9 cellular contexts compared by ENCODE assay signal in the genomic region with DNA sequence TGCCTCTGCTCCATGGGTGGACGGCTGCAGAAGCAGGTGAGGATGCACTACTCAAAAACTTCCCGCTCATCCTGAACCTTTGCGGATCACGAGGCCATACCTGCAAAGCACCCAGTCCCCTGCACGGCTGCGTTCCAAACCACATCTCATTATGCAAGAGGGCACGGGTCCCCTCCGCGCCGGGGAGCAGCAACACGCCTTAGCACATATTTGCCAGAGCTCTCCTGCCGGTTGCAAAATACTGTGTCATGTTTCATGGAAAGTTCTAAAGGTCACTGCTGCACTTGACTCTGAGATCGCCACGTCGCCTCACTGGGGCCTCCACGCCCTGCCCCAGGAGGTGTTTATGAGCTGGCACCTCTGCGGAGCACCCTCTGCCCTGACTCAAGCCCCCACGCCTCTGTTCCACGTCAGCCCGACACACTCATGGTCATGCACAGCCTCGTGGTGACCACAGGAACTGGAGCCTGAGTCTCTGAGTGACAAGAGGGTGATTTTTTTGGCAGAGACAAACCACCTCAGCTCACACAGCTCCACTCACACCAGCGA.
DNase-seq lines count a peak whose midpoint lies in the region; ATAC-seq, FAIRE-seq and TF ChIP-seq lines count a peak whose summit lies in the region.
"Had no signal": no experiment of that assay in that cellular context is flagged by ENCODE, and none has a peak within 500 bp of the region (broad histone marks: within the 10 kb centered on the region; RNA-seq: fewer than 3 reads in every experiment).

No MANE protein-coding gene starts in this region.

- peak overlapping the region; percentile 92 for H3K27ac Mint-ChIP-seq in chondrocyte (ENCODE audit: unreplicated experiment)
- no peak overlapping the region for H3K27ac Mint-ChIP-seq in naive thymus-derived CD4-positive, alpha-beta T cell

- H3K4me1 Mint-ChIP-seq in chondrocyte (ENCODE audit: low read depth), result peaks cover 56% of the 10 kb centered on the region
- H3K4me1 Mint-ChIP-seq in naive thymus-derived CD4-positive, alpha-beta T cell, result peaks cover 6 to 29% (median 21%) of the 10 kb centered on the region in 7 donors

- DNase-seq in EL (peak; percentile 81), MG63 (peak; percentile 70), chondrocyte (ENCODE audit: low spot score) (peak; percentile 80), NCI-H524 treated with DMSO at 0.1 percent for 48 hours (lab: John Stamatoyannopoulos, UW) (no peak), caudate nucleus (lab: John Stamatoyannopoulos, UW) (no peak), DMS79 (lab: John Stamatoyannopoulos, UW) (no peak), frontal cortex (ENCODE audit: low spot score in 2 of 2) (no peak)
- no peak for DNase-seq in naive thymus-derived CD4-positive, alpha-beta T cell

- no peaks in the 10 kb centered on the region for H3K9me3 ChIP-seq in MG63
- no peaks in the 10 kb centered on the region for H3K9me3 ChIP-seq in naive thymus-derived CD4-positive, alpha-beta T cell (ENCODE audit: control insufficient read depth in 2 of 3, low read length in 3 of 3)

- FAIRE-seq in frontal cortex (lab: Jason Lieb, UNC), result no peak
- FAIRE-seq: islet of Langerhans had no signal

- no peak overlapping the region for H3K4me3 ChIP-seq in MG63
- H3K4me3 ChIP-seq in naive thymus-derived CD4-positive, alpha-beta T cell (ENCODE audit: low read length), result no peak overlapping the region

- CTCF ChIA-PET in naive thymus-derived CD4-positive, alpha-beta T cell (lab: Charles Lee), result interaction anchor here (1.1 kb wide), 1 partner anchor 14 kb away, joined by 3 read pairs; no protein-coding TSS in a partner anchor

- H3K9me3 Mint-ChIP-seq in chondrocyte (ENCODE audit: low read depth), result no peaks in the 10 kb centered on the region
- peaks cover 0 to 1% (median 0%) of the 10 kb centered on the region in 11 donors for H3K9me3 Mint-ChIP-seq in naive thymus-derived CD4-positive, alpha-beta T cell

- no peak overlapping the region for H3K27ac ChIP-seq in naive thymus-derived CD4-positive, alpha-beta T cell (ENCODE audit: low read depth, low read length)
- no peak overlapping the region for H3K27ac ChIP-seq in caudate nucleus (ENCODE audit: low read depth, low read length)

- peaks cover 0 to 19% of the 10 kb centered on the region in 2 donors for H3K4me1 ChIP-seq in naive thymus-derived CD4-positive, alpha-beta T cell (ENCODE audit: control insufficient read depth in 2 of 2, insufficient read depth in 2 of 2, low read length in 2 of 2)

- intact Hi-C loops in naive thymus-derived CD4-positive, alpha-beta T cell (cut with micrococcal nuclease), result no loop called here

- no peaks in the 10 kb centered on the region for H3K27me3 ChIP-seq in MG63
- H3K27me3 ChIP-seq in naive thymus-derived CD4-positive, alpha-beta T cell (ENCODE audit: control insufficient read depth in 2 of 2, insufficient read depth in 2 of 2, low read length in 2 of 2), result no peaks in the 10 kb centered on the region

- no peaks in the 10 kb centered on the region for H3K36me3 Mint-ChIP-seq in chondrocyte (ENCODE audit: low read depth)
- H3K36me3 Mint-ChIP-seq in naive thymus-derived CD4-positive, alpha-beta T cell, result peaks cover 0 to 23% (median 9%) of the 10 kb centered on the region in 5 donors

- POLR2A ChIA-PET in naive thymus-derived CD4-positive, alpha-beta T cell (lab: Charles Lee), result no interaction called here

- no peaks in the 10 kb centered on the region for H3K36me3 ChIP-seq in MG63
- H3K36me3 ChIP-seq in naive thymus-derived CD4-positive, alpha-beta T cell (ENCODE audit: control insufficient read depth in 2 of 3, insufficient read depth in 3 of 3, low read length in 3 of 3), result no peaks in the 10 kb centered on the region

- ATAC-seq in naive thymus-derived CD4-positive, alpha-beta T cell, result peak; percentile 90

- H3K4me3 Mint-ChIP-seq in chondrocyte (ENCODE audit: unreplicated experiment), result peak overlapping the region; percentile 57
- peak overlapping the region in 1 of 10 donors; percentile 54 for H3K4me3 Mint-ChIP-seq in naive thymus-derived CD4-positive, alpha-beta T cell

- H3K27me3 Mint-ChIP-seq in chondrocyte (ENCODE audit: low read depth), result no peaks in the 10 kb centered on the region
- H3K27me3 Mint-ChIP-seq in naive thymus-derived CD4-positive, alpha-beta T cell, result no peaks in the 10 kb centered on the region

- peak; percentile 80 for TF ChIP-seq CTCF in chondrocyte (IDR thresholded peaks at IDR 0.05)

Comparison
In these comparisons a context has a peak if more than half of its experiments do, and no peak if none do; other contexts are left out.
1. DNase-seq: peak in EL (single experiment), MG63 (single experiment) and chondrocyte (single experiment); none in naive thymus-derived CD4-positive, alpha-beta T cell (0 of 9), NCI-H524 treated with DMSO at 0.1 percent for 48 hours (single experiment), caudate nucleus (0 of 61), DMS79 (single experiment) and frontal cortex (0 of 2).